Comparison of ENCODE assay signal across 1 cellular context in the genomic region with DNA sequence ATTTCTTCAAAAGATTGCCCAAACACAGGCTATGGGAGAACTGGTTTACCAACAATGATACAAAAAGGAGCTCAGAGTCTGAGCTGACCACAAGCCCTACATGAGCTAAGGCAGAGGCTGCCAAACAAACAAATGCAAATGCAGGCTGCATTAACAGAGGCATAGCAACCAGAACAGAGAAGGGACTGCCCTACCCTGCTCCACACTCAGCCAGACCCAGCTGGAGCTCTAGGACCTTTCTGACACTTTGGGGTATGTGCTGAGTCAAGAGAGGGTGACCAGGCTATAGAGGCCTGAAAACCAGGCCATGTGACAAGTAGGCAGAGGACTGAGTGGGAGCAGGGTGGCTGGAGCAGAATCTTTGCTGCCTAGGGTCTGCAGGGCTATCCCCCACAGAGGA.
TF ChIP-seq lines count a peak whose summit lies in the region.

No MANE protein-coding gene starts in this region.

TF ChIP-seq in WTC11, 78 proteins besides CTCF, POLR2A, EP300 and RAD21 (continued from another document):
- TF ChIP-seq, protein P1, sequence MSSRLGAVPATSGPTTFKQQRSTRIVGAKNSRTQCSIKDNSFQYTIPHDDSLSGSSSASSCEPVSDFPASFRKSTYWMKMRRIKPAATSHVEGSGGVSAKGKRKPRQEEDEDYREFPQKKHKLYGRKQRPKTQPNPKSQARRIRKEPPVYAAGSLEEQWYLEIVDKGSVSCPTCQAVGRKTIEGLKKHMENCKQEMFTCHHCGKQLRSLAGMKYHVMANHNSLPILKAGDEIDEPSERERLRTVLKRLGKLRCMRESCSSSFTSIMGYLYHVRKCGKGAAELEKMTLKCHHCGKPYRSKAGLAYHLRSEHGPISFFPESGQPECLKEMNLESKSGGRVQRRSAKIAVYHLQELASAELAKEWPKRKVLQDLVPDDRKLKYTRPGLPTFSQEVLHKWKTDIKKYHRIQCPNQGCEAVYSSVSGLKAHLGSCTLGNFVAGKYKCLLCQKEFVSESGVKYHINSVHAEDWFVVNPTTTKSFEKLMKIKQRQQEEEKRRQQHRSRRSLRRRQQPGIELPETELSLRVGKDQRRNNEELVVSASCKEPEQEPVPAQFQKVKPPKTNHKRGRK (CRISPR knock-in tag; IDR thresholded peaks at IDR 0.05; ENCODE audit: borderline replicate concordance) = no peak
- TF ChIP-seq, protein P2, sequence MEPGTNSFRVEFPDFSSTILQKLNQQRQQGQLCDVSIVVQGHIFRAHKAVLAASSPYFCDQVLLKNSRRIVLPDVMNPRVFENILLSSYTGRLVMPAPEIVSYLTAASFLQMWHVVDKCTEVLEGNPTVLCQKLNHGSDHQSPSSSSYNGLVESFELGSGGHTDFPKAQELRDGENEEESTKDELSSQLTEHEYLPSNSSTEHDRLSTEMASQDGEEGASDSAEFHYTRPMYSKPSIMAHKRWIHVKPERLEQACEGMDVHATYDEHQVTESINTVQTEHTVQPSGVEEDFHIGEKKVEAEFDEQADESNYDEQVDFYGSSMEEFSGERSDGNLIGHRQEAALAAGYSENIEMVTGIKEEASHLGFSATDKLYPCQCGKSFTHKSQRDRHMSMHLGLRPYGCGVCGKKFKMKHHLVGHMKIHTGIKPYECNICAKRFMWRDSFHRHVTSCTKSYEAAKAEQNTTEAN (CRISPR knock-in tag; IDR thresholded peaks at IDR 0.05) = no peak
- TF ChIP-seq JUN (CRISPR knock-in tag; IDR thresholded peaks at IDR 0.05) (no peak), GRHL2 (CRISPR knock-in tag; IDR thresholded peaks at IDR 0.05; ENCODE audit: insufficient replicate concordance, severe bottlenecking) (no peak), ZNF219 (CRISPR knock-in tag; IDR thresholded peaks at IDR 0.05; ENCODE audit: borderline replicate concordance) (no peak), MYBL2 (CRISPR knock-in tag; IDR thresholded peaks at IDR 0.05) (no peak), ZNF232 (CRISPR knock-in tag; IDR thresholded peaks at IDR 0.05) (no peak), NR2C2 (CRISPR knock-in tag; IDR thresholded peaks at IDR 0.05) (no peak), ZBTB21 (CRISPR knock-in tag; IDR thresholded peaks at IDR 0.05; ENCODE audit: borderline replicate concordance) (0 out of 2 replicates have a peak, but pooled peaks have one; percentile 23), TEAD4 (CRISPR knock-in tag; IDR thresholded peaks at IDR 0.05) (no peak), TP53 (CRISPR knock-in tag; IDR thresholded peaks at IDR 0.05) (no peak), SMAD4 (CRISPR knock-in tag; IDR thresholded peaks at IDR 0.05) (no peak)
- TF ChIP-seq, protein P3, sequence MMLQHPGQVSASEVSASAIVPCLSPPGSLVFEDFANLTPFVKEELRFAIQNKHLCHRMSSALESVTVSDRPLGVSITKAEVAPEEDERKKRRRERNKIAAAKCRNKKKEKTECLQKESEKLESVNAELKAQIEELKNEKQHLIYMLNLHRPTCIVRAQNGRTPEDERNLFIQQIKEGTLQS (CRISPR knock-in tag; conservative IDR thresholded peaks at IDR 0.05) = no peak
- TF ChIP-seq, protein P4, sequence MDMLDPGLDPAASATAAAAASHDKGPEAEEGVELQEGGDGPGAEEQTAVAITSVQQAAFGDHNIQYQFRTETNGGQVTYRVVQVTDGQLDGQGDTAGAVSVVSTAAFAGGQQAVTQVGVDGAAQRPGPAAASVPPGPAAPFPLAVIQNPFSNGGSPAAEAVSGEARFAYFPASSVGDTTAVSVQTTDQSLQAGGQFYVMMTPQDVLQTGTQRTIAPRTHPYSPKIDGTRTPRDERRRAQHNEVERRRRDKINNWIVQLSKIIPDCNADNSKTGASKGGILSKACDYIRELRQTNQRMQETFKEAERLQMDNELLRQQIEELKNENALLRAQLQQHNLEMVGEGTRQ (CRISPR knock-in tag; IDR thresholded peaks at IDR 0.05) = peak; percentile 55; the same call in 1 of the 2 replicates
- TF ChIP-seq, protein P5, sequence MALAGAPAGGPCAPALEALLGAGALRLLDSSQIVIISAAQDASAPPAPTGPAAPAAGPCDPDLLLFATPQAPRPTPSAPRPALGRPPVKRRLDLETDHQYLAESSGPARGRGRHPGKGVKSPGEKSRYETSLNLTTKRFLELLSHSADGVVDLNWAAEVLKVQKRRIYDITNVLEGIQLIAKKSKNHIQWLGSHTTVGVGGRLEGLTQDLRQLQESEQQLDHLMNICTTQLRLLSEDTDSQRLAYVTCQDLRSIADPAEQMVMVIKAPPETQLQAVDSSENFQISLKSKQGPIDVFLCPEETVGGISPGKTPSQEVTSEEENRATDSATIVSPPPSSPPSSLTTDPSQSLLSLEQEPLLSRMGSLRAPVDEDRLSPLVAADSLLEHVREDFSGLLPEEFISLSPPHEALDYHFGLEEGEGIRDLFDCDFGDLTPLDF (CRISPR knock-in tag; IDR thresholded peaks at IDR 0.05) = no peak
TF ChIP-seq in WTC11: peak in this region for 3.
